Comparison of ENCODE assay signal across 17 cellular contexts in genomic region chr4:1488831-1489638, GRCh38.
DNase-seq lines count a peak whose midpoint lies in the region; FAIRE-seq and TF ChIP-seq lines count a peak whose summit lies in the region.
"Had no signal": no experiment of that assay in that cellular context is flagged by ENCODE, and none has a peak within 500 bp of the region (broad histone marks: within the 10 kb centered on the region; RNA-seq: fewer than 3 reads in every experiment).

No MANE protein-coding gene starts in this region.

- peaks cover 23% of the 10 kb centered on the region for H3K9me3 Mint-ChIP-seq in activated naive CD4-positive, alpha-beta T cell treated with anti-CD3 and anti-CD28 coated beads for 36 hours
- H3K9me3 Mint-ChIP-seq in endodermal cell (peaks cover 34% of the 10 kb centered on the region), nephron progenitor cell (peaks cover 38% of the 10 kb centered on the region)

- peaks cover 7 to 18% (median 16%) of the 10 kb centered on the region in 10 experiments; a peak in 18 of 20 replicates for H3K4me1 ChIP-seq in BLaER1 treated with 17β-estradiol and CSF1 and Interleukin-3, amounts not matched to agents 10 nM and 100 nM
- H3K4me1 ChIP-seq in endodermal cell (ENCODE audit: control insufficient read depth, insufficient read depth, low read length), result no peaks in the 10 kb centered on the region

- H3K36me3 Mint-ChIP-seq in activated naive CD4-positive, alpha-beta T cell treated with anti-CD3 and anti-CD28 coated beads for 36 hours (ENCODE audit: low read depth), result peaks cover 8% of the 10 kb centered on the region
- H3K36me3 Mint-ChIP-seq in endodermal cell (ENCODE audit: low read depth), result no peaks in the 10 kb centered on the region
- H3K36me3 Mint-ChIP-seq in nephron progenitor cell (ENCODE audit: low read depth), result peaks cover 12% of the 10 kb centered on the region

- DNase-seq in activated naive CD4-positive, alpha-beta T cell treated with anti-CD3 and anti-CD28 coated beads, Interleukin-2, amount 50 U/mL, for 16 hours, result peak; percentile 4
- no peak for DNase-seq in activated naive CD4-positive, alpha-beta T cell treated with anti-CD3 and anti-CD28 coated beads for 36 hours
- DNase-seq in endodermal cell, result peak; percentile 30
- peak; percentile 54 for DNase-seq in nephron progenitor cell
- no peak for DNase-seq in HPDE6-E6E7 (ENCODE audit: extremely low spot score)
- DNase-seq in NCI-H146 (lab: John Stamatoyannopoulos, UW), result no peak
- no peak for DNase-seq in GM12891 (ENCODE audit: insufficient read length, low spot score)
- DNase-seq: DND-41, GM23248, KG1, NCI-H1417 treated with DMSO at 0.1 percent for 48 hours, NCI-H2081 treated with DMSO at 0.1 percent for 48 hours, NCI-H510A treated with DMSO at 0.1 percent for 48 hours, NCI-H82, PC-9 had no signal

- H3K9ac ChIP-seq in BLaER1 treated with 17β-estradiol and CSF1 and Interleukin-3, amounts not matched to agents 10 nM and 100 nM, result peak overlapping the region in 2 of 11 experiments; percentile 23 to 35; a peak in 2 of 22 replicates
- no peak overlapping the region for H3K9ac ChIP-seq in endodermal cell (ENCODE audit: extremely low read depth, low read length, poor library complexity, severe bottlenecking)
- H3K9ac ChIP-seq: GM23248 had no signal

- no peak overlapping the region for H3K4me3 ChIP-seq in BLaER1 treated with 17β-estradiol and CSF1 and Interleukin-3, amounts not matched to agents 10 nM and 100 nM
- no peak overlapping the region for H3K4me3 ChIP-seq in endodermal cell (ENCODE audit: low read length)
- H3K4me3 ChIP-seq: GM23248, PC-9 had no signal

- no peaks in the 10 kb centered on the region for H3K27me3 ChIP-seq in BLaER1 treated with 17β-estradiol and CSF1 and Interleukin-3, amounts not matched to agents 10 nM and 100 nM
- H3K27me3 ChIP-seq in endodermal cell (ENCODE audit: control insufficient read depth, insufficient read depth, low read length, poor library complexity, severe bottlenecking), result no peaks in the 10 kb centered on the region

- no peaks in the 10 kb centered on the region for H3K4me1 Mint-ChIP-seq in activated naive CD4-positive, alpha-beta T cell treated with anti-CD3 and anti-CD28 coated beads for 36 hours (ENCODE audit: low read depth)
- H3K4me1 Mint-ChIP-seq in endodermal cell (no peaks in the 10 kb centered on the region), nephron progenitor cell (peaks cover 19% of the 10 kb centered on the region)

- no peak overlapping the region for H3K27ac Mint-ChIP-seq in activated naive CD4-positive, alpha-beta T cell treated with anti-CD3 and anti-CD28 coated beads for 36 hours
- H3K27ac Mint-ChIP-seq in endodermal cell, result no peak overlapping the region
- H3K27ac Mint-ChIP-seq in nephron progenitor cell, result no peak overlapping the region

- H4K20me1 ChIP-seq in BLaER1 treated with 17β-estradiol and CSF1 and Interleukin-3, amounts not matched to agents 10 nM and 100 nM, result peaks cover 0 to 9% (median 0%) of the 10 kb centered on the region in 11 experiments; a peak in 2 of 22 replicates

- no peak for FAIRE-seq in GM12891 (lab: Jason Lieb, UNC)
- FAIRE-seq: G401.6 had no signal

- TF ChIP-seq CTCF in endodermal cell (conservative IDR thresholded peaks at IDR 0.05) (no peak), nephron progenitor cell (IDR thresholded peaks at IDR 0.05) (no peak)

- no peak overlapping the region for H3K27ac ChIP-seq in BLaER1 treated with 17β-estradiol and CSF1 and Interleukin-3, amounts not matched to agents 10 nM and 100 nM
- H3K27ac ChIP-seq in endodermal cell (ENCODE audit: low read depth, low read length), result no peak overlapping the region
- H3K27ac ChIP-seq: GM23248, PC-9 had no signal

- peaks cover 20 to 29% (median 25%) of the 10 kb centered on the region in 11 experiments for H3K9me3 ChIP-seq in BLaER1 treated with 17β-estradiol and CSF1 and Interleukin-3, amounts not matched to agents 10 nM and 100 nM (replicated peaks in 1 of 11)
- H3K9me3 ChIP-seq in endodermal cell (ENCODE audit: control insufficient read depth, low read length), result peaks cover 25% of the 10 kb centered on the region

- intact Hi-C loops in activated naive CD4-positive, alpha-beta T cell treated with anti-CD3 and anti-CD28 coated beads for 36 hours (cut with micrococcal nuclease), result no loop called here

- peaks cover 8% of the 10 kb centered on the region for H3K27me3 Mint-ChIP-seq in activated naive CD4-positive, alpha-beta T cell treated with anti-CD3 and anti-CD28 coated beads for 36 hours (ENCODE audit: low read depth)
- H3K27me3 Mint-ChIP-seq in endodermal cell (ENCODE audit: insufficient read depth), result peaks cover 11% of the 10 kb centered on the region
- peaks cover 45% of the 10 kb centered on the region for H3K27me3 Mint-ChIP-seq in nephron progenitor cell (ENCODE audit: low read depth, poor library complexity)

- 90 to 94% methylated on average over 10 to 28 of the region's 28 CpGs for WGBS in endodermal cell (ENCODE audit: insufficient coverage in 1 of 2, insufficient read length in 1 of 2), 2 experiments

- no peak for TF ChIP-seq POLR2A in GM12891 (IDR thresholded peaks at IDR 0.05; ENCODE audit: low read depth, low read length)

- H3K36me3 ChIP-seq in BLaER1 treated with 17β-estradiol and CSF1 and Interleukin-3, amounts not matched to agents 10 nM and 100 nM, result no peaks in the 10 kb centered on the region
- H3K36me3 ChIP-seq in endodermal cell (ENCODE audit: control insufficient read depth, insufficient read depth, low read length), result no peaks in the 10 kb centered on the region

- peak overlapping the region; percentile 44 to 85 (median 67); a peak in 20 of 22 replicates for H3K4me2 ChIP-seq in BLaER1 treated with 17β-estradiol and CSF1 and Interleukin-3, amounts not matched to agents 10 nM and 100 nM
- H3K4me2 ChIP-seq: PC-9 had no signal

- H3K4me3 Mint-ChIP-seq in activated naive CD4-positive, alpha-beta T cell treated with anti-CD3 and anti-CD28 coated beads for 36 hours, result no peak overlapping the region
- H3K4me3 Mint-ChIP-seq in endodermal cell (no peak overlapping the region), nephron progenitor cell (no peak overlapping the region)

- CTCF ChIA-PET in activated naive CD4-positive, alpha-beta T cell treated with anti-CD3 and anti-CD28 coated beads for 36 hours (lab: Charles Lee), result no interaction called here

TF ChIP-seq in GM12891, 5 proteins besides CTCF, POLR2A, EP300 and RAD21:
- TF ChIP-seq PAX5 (IDR thresholded peaks at IDR 0.05; ENCODE audit: insufficient read depth, low read length, severe bottlenecking), result no peak
- TF ChIP-seq POLR2AphosphoS5 (IDR thresholded peaks at IDR 0.05; ENCODE audit: low read depth, low read length), result no peak
- TF ChIP-seq SPI1 (IDR thresholded peaks at IDR 0.05; ENCODE audit: low read depth, low read length), result no peak

Comparison
In these comparisons a context has a peak if more than half of its experiments do, and no peak if none do; other contexts are left out.
1. DNase-seq: peak in activated naive CD4-positive, alpha-beta T cell treated with anti-CD3 and anti-CD28 coated beads, Interleukin-2, amount 50 U/mL, for 16 hours (single experiment), endodermal cell (single experiment) and nephron progenitor cell (single experiment); none in activated naive CD4-positive, alpha-beta T cell treated with anti-CD3 and anti-CD28 coated beads for 36 hours (single experiment), HPDE6-E6E7 (single experiment), NCI-H146 (single experiment) and GM12891 (single experiment).